Comparison of ENCODE assay signal across 24 cellular contexts in genomic region chr21:31398574-31398973, GRCh38. TPM values are rescaled to one million over a fixed set of nuclear protein-coding genes. Genes with fewer than 3 reads are reported as not detected.
DNase-seq lines count a peak whose midpoint lies in the region; ATAC-seq and TF ChIP-seq lines count a peak whose summit lies in the region.
"Had no signal": no experiment of that assay in that cellular context is flagged by ENCODE, and none has a peak within 500 bp of the region (broad histone marks: within the 10 kb centered on the region; RNA-seq: fewer than 3 reads in every experiment).

No MANE protein-coding gene starts in this region.

- POLR2A ChIA-PET in activated CD4-positive, alpha-beta T cell treated with anti-CD3 and anti-CD28 coated beads, Interleukin-2, amount 10 ng/mL, durations not matched to agents 7 days and 5 days (lab: Charles Lee), result no interaction called here
- POLR2A ChIA-PET in WTC11 (lab: Charles Lee), result interaction anchor here (0.5 to 0.6 kb wide), 3 partner anchors 85 to 288 kb away, joined by 3 to 4 read pairs (median 3); no protein-coding TSS in a partner anchor

- no peak for ATAC-seq in WTC11
- ATAC-seq: A549, gastroesophageal sphincter had no signal

- peak overlapping the region; percentile 18 for H3K4me3 Mint-ChIP-seq in activated CD4-positive, alpha-beta T cell treated with anti-CD3 and anti-CD28 coated beads, Interleukin-2, amount 10 ng/mL, durations not matched to agents 7 days and 5 days
- H3K4me3 Mint-ChIP-seq in WTC11 (no peak overlapping the region), mesothelial cell of epicardium (no peak overlapping the region)

- DNase-seq in activated CD4-positive, alpha-beta T cell treated with anti-CD3 and anti-CD28 coated beads, Interleukin-2, amount 10 ng/mL, durations not matched to agents 7 days and 5 days, result no peak
- DNase-seq in activated CD4-positive, alpha-beta T cell treated with anti-CD3 and anti-CD28 coated beads for 1 hour, result no peak
- DNase-seq in WTC11 (ENCODE audit: low spot score) (no peak), mesothelial cell of epicardium (ENCODE audit: low spot score in 2 of 2, unreplicated experiment in 2 of 2) (no peak), amygdala (lab: John Stamatoyannopoulos, UW) (no peak), AML-193 (lab: John Stamatoyannopoulos, UW) (no peak), NAMALWA (ENCODE audit: low spot score) (no peak)
- DNase-seq: C1 segment of cervical spinal cord; cerebellar nuclear complex; DMS153; effector CD4-positive, alpha-beta T cell; GF-D8; NCI-H1694 treated with DMSO at 0.1 percent for 48 hours; NCI-H526 treated with DMSO at 0.1 percent for 48 hours; OCI-M1; right cardiac atrium; Right ventricle myocardium superior; stimulated activated CD4-positive, alpha-beta T cell treated with anti-CD3 and anti-CD28 coated beads, Interleukin-15, amount 100 ng/mL, for 24 hours had no signal

- CTCF ChIA-PET in activated CD4-positive, alpha-beta T cell treated with anti-CD3 and anti-CD28 coated beads, Interleukin-2, amount 10 ng/mL, durations not matched to agents 7 days and 5 days (lab: Charles Lee), result no interaction called here
- CTCF ChIA-PET in WTC11 (lab: Charles Lee), result interaction anchor here (0.6 to 1.3 kb wide), 3 partner anchors 9 to 183 kb away, joined by 3 to 6 read pairs (median 4); no protein-coding TSS in a partner anchor

- peak overlapping the region; percentile 82 for H3K27ac Mint-ChIP-seq in activated CD4-positive, alpha-beta T cell treated with anti-CD3 and anti-CD28 coated beads, Interleukin-2, amount 10 ng/mL, durations not matched to agents 7 days and 5 days
- H3K27ac Mint-ChIP-seq in WTC11 (peak overlapping the region; percentile 78), mesothelial cell of epicardium (peak overlapping the region; percentile 40)

- no peaks in the 10 kb centered on the region for H3K27me3 Mint-ChIP-seq in activated CD4-positive, alpha-beta T cell treated with anti-CD3 and anti-CD28 coated beads, Interleukin-2, amount 10 ng/mL, durations not matched to agents 7 days and 5 days
- H3K27me3 Mint-ChIP-seq in WTC11 (ENCODE audit: low read depth) (no peaks in the 10 kb centered on the region), mesothelial cell of epicardium (ENCODE audit: low read depth) (no peaks in the 10 kb centered on the region)

- H3K27ac ChIP-seq in KOPT-K1 (ENCODE audit: low read depth, low read length, poor library complexity, severe bottlenecking), result peak overlapping the region; percentile 85
- H3K27ac ChIP-seq: A549, ascending aorta, esophagus muscularis mucosa, gastroesophageal sphincter, HL-60 had no signal

- peaks cover 3% of the 10 kb centered on the region for H3K36me3 Mint-ChIP-seq in activated CD4-positive, alpha-beta T cell treated with anti-CD3 and anti-CD28 coated beads, Interleukin-2, amount 10 ng/mL, durations not matched to agents 7 days and 5 days (ENCODE audit: low read depth)
- H3K36me3 Mint-ChIP-seq in WTC11 (no peaks in the 10 kb centered on the region), mesothelial cell of epicardium (no peaks in the 10 kb centered on the region)

- no peaks in the 10 kb centered on the region for H3K9me3 ChIP-seq in KOPT-K1 (ENCODE audit: insufficient read depth, low read length, poor library complexity, severe bottlenecking)
- H3K9me3 ChIP-seq: A549, ascending aorta, esophagus muscularis mucosa, gastroesophageal sphincter had no signal

- H3K4me1 Mint-ChIP-seq in activated CD4-positive, alpha-beta T cell treated with anti-CD3 and anti-CD28 coated beads, Interleukin-2, amount 10 ng/mL, durations not matched to agents 7 days and 5 days, result peaks cover 55% of the 10 kb centered on the region
- H3K4me1 Mint-ChIP-seq in WTC11 (peaks cover 34% of the 10 kb centered on the region), mesothelial cell of epicardium (peaks cover 42% of the 10 kb centered on the region)

- no peak for TF ChIP-seq CTCF in WTC11 (IDR thresholded peaks at IDR 0.05)
- TF ChIP-seq CTCF in mesothelial cell of epicardium (IDR thresholded peaks at IDR 0.05; ENCODE audit: unreplicated experiment), result no peak

- H3K9me3 Mint-ChIP-seq in activated CD4-positive, alpha-beta T cell treated with anti-CD3 and anti-CD28 coated beads, Interleukin-2, amount 10 ng/mL, durations not matched to agents 7 days and 5 days, result no peaks in the 10 kb centered on the region
- no peaks in the 10 kb centered on the region for H3K9me3 Mint-ChIP-seq in WTC11
- H3K9me3 Mint-ChIP-seq in mesothelial cell of epicardium, result no peaks in the 10 kb centered on the region

- no peaks in the 10 kb centered on the region for H3K36me3 ChIP-seq in KOPT-K1 (ENCODE audit: insufficient read depth, low read length)
- H3K36me3 ChIP-seq: ascending aorta, esophagus muscularis mucosa, gastroesophageal sphincter had no signal

TF ChIP-seq in WTC11, 78 proteins besides CTCF, POLR2A, EP300 and RAD21:
- TF ChIP-seq GABPB1 (CRISPR knock-in tag; IDR thresholded peaks at IDR 0.05) (no peak), CBFB (CRISPR knock-in tag; IDR thresholded peaks at IDR 0.05; ENCODE audit: low read depth) (no peak), ZNF532 (CRISPR knock-in tag; IDR thresholded peaks at IDR 0.05; ENCODE audit: borderline replicate concordance) (no peak)

RNA-seq across cellular contexts. Expression of gene TIAM1, which starts 54.5 kb away (rescaled TPM):
- 10 to 100 TPM; 55.7 to 59.1 TPM for total RNA-seq in activated CD4-positive, alpha-beta T cell treated with anti-CD3 and anti-CD28 coated beads, Interleukin-2, amount 10 ng/mL, durations not matched to agents 7 days and 5 days
- total RNA-seq in WTC11 (2021) (25.2 to 28.7 TPM (median 28.2 TPM) in 3 replicates), mesothelial cell of epicardium (49.7 to 54.6 TPM (median 53.4 TPM) in 3 replicates)
